ENCODE assay signal across 2 cellular contexts in the genomic region with DNA sequence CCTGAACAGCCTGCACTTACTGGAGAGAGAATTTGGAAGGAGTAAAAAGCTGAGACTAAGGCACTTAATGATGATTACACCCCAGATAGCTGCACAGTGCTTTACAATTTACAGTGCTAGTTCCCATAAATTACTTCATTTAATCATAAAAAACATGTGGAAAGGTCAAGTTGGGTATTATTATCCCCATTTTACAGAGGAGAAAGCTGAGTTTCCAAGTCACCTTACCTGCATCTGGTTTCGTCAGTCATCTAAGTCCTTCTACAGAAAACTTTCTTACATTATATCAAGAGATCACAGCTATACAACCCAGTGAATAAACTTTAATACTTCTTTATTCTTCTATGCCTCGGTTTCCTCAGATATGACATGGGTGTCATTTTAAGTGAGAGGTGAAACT.
TF ChIP-seq lines count a peak whose summit lies in the region.

No MANE protein-coding gene starts in this region.

TF ChIP-seq in SK-N-SH, 30 proteins besides CTCF, POLR2A, EP300 and RAD21 (continued from another document):
- TF ChIP-seq FOXM1 (IDR thresholded peaks at IDR 0.05; ENCODE audit: low read depth) = no peak

TF ChIP-seq in SK-N-SH treated with all-trans-retinoic acid at 6 μM for 48 hours, 23 proteins besides CTCF, POLR2A, EP300 and RAD21 (continued from another document):
- TF ChIP-seq, protein P1, sequence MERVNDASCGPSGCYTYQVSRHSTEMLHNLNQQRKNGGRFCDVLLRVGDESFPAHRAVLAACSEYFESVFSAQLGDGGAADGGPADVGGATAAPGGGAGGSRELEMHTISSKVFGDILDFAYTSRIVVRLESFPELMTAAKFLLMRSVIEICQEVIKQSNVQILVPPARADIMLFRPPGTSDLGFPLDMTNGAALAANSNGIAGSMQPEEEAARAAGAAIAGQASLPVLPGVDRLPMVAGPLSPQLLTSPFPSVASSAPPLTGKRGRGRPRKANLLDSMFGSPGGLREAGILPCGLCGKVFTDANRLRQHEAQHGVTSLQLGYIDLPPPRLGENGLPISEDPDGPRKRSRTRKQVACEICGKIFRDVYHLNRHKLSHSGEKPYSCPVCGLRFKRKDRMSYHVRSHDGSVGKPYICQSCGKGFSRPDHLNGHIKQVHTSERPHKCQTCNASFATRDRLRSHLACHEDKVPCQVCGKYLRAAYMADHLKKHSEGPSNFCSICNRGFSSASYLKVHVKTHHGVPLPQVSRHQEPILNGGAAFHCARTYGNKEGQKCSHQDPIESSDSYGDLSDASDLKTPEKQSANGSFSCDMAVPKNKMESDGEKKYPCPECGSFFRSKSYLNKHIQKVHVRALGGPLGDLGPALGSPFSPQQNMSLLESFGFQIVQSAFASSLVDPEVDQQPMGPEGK (CRISPR knock-in tag; IDR thresholded peaks at IDR 0.05; ENCODE audit: borderline replicate concordance) = no peak
- TF ChIP-seq RARB (CRISPR knock-in tag; IDR thresholded peaks at IDR 0.05) (no peak), ZNF8 (CRISPR knock-in tag; IDR thresholded peaks at IDR 0.05) (no peak), ZNF565 (CRISPR knock-in tag; conservative IDR thresholded peaks at IDR 0.05; ENCODE audit: low read depth) (no peak)
- TF ChIP-seq, protein P2, sequence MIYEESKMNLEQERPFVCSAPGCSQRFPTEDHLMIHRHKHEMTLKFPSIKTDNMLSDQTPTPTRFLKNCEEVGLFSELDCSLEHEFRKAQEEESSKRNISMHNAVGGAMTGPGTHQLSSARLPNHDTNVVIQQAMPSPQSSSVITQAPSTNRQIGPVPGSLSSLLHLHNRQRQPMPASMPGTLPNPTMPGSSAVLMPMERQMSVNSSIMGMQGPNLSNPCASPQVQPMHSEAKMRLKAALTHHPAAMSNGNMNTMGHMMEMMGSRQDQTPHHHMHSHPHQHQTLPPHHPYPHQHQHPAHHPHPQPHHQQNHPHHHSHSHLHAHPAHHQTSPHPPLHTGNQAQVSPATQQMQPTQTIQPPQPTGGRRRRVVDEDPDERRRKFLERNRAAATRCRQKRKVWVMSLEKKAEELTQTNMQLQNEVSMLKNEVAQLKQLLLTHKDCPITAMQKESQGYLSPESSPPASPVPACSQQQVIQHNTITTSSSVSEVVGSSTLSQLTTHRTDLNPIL (CRISPR knock-in tag; IDR thresholded peaks at IDR 0.05; ENCODE audit: low read depth) = no peak
